Comparison of ENCODE assay signal across 8 cellular contexts in genomic region chr6:136791296-136792065, GRCh38.
A peak's percentile ranks its signal among the peaks of the same experiment; 100 is the strongest.
DNase-seq lines count a peak whose midpoint lies in the region; ATAC-seq and TF ChIP-seq lines count a peak whose summit lies in the region.

No MANE protein-coding gene starts in this region.

- no peaks in the 10 kb centered on the region for H3K27me3 ChIP-seq in endocrine pancreas (ENCODE audit: control insufficient read depth, insufficient read depth, low read length)

- peaks cover 10% of the 10 kb centered on the region for H3K4me1 ChIP-seq in endocrine pancreas (ENCODE audit: control insufficient read depth, insufficient read depth, low read length)

- no peak for TF ChIP-seq CTCF in AG04449 (IDR thresholded peaks at IDR 0.05; ENCODE audit: insufficient read depth, low read length, missing control alignments)

- CTCF ChIA-PET in AG04449 (lab: Yijun Ruan, JAX) = interaction anchor here (0.6 to 8.5 kb wide), 59 partner anchors 9 to 1584 kb away, joined by 3 to 351 read pairs (median 6); partner anchors contain the start of genes MAP7 and PEX7

- no peaks in the 10 kb centered on the region for H3K9me3 ChIP-seq in endocrine pancreas (ENCODE audit: control insufficient read depth, low read length)

- H3K4me3 ChIP-seq in AG04449 (ENCODE audit: low read depth, low read length) (peak overlapping the region; percentile 86), endocrine pancreas (ENCODE audit: control insufficient read depth, insufficient read depth, low read length) (peak overlapping the region; percentile 95)

- POLR2A ChIA-PET in AG04449 (lab: Yijun Ruan, JAX) = interaction anchor here (0.6 to 1.5 kb wide), 3 partner anchors 80 to 502 kb away, joined by 3 to 11 read pairs (median 3); partner anchors contain the start of gene BCLAF1

- peak overlapping the region; percentile 22 for H3K9ac ChIP-seq in endocrine pancreas (ENCODE audit: control insufficient read depth, insufficient read depth, low read length)

- DNase-seq in AG04449 (ENCODE audit: low read depth, low spot score) (no peak), NCI-H524 (lab: John Stamatoyannopoulos, UW) (peak; percentile 45 to 75), midbrain (lab: John Stamatoyannopoulos, UW) (peak; percentile 45)
- peak; percentile 75 for DNase-seq in activated CD8-positive, alpha-beta memory T cell treated with anti-CD3 and anti-CD28 coated beads for 24 hours
- DNase-seq in stimulated activated CD8-positive, alpha-beta memory T cell treated with anti-CD3 and anti-CD28 coated beads, Interleukin-7, amount 100 ng/mL, for 1 hour (ENCODE audit: low read depth in 2 of 2) = peak; percentile 15 to 17

- peak; percentile 32 for ATAC-seq in GM18511 (IDR thresholded peaks at IDR 0.05; ENCODE audit: unreplicated experiment)
- ATAC-seq in HG02981 (IDR thresholded peaks at IDR 0.05; ENCODE audit: unreplicated experiment) = peak; percentile 26

- H3K36me3 ChIP-seq in endocrine pancreas (ENCODE audit: control insufficient read depth, insufficient read depth, low read length) = no peaks in the 10 kb centered on the region
